In genomic region chr9:114849450-114849849, GRCh38 we compare ENCODE assay signal across 14 cellular contexts. TPM values are rescaled to one million over a fixed set of nuclear protein-coding genes. Genes with fewer than 3 reads are reported as not detected.
"Had no signal": no experiment of that assay in that cellular context is flagged by ENCODE, and none has a peak within 500 bp of the region (broad histone marks: within the 10 kb centered on the region; RNA-seq: fewer than 3 reads in every experiment).

No MANE protein-coding gene starts in this region.

- H3K4me1 ChIP-seq: neural progenitor cell, pancreas had no signal

- H3K27me3 ChIP-seq: heart left ventricle, neural progenitor cell, pancreas, sigmoid colon, tibial artery had no signal

- H3K36me3 ChIP-seq: cardiac muscle cell, heart left ventricle, neural progenitor cell, pancreas, sigmoid colon, tibial artery had no signal

- H2AFZ ChIP-seq: neural progenitor cell had no signal

- H3K4me2 ChIP-seq: neural progenitor cell had no signal

- H3K9ac ChIP-seq: neural progenitor cell had no signal

- H3K27ac ChIP-seq: cardiac muscle cell, heart left ventricle, neural progenitor cell, pancreas, sigmoid colon, tibial artery had no signal

- H3K4me3 ChIP-seq: cardiac muscle cell, heart left ventricle, lung, neural progenitor cell, pancreas, sigmoid colon, tibial artery had no signal

- DNase-seq: activated CD4-positive, alpha-beta T cell treated with anti-CD3 and anti-CD28 coated beads, Interleukin-2, amount 50 U/mL, for 4 hours; activated naive CD4-positive, alpha-beta T cell treated with anti-CD3 and anti-CD28 coated beads, Interleukin-2, amount 10 ng/mL, durations not matched to agents 7 days and 5 days; heart left ventricle; left colon; midbrain; naive B cell; pancreas; sigmoid colon; stimulated activated CD4-positive, alpha-beta T cell treated with anti-CD3 and anti-CD28 coated beads, Interleukin-12 subunit alpha, Interleukin-12 subunit beta, amount 100 ng/mL, for 4 hours; SW 1271; tibial artery had no signal

- H3K9me3 ChIP-seq: heart left ventricle, pancreas, sigmoid colon, tibial artery had no signal

RNA-seq across cellular contexts. Expression of gene TNFSF15, which starts 43.6 kb away (rescaled TPM):
- total RNA-seq: cardiac muscle cell had no signal
- polyA plus RNA-seq: cardiac muscle cell had no signal
